ENCODE assay signal across 7 cellular contexts in the genomic region with DNA sequence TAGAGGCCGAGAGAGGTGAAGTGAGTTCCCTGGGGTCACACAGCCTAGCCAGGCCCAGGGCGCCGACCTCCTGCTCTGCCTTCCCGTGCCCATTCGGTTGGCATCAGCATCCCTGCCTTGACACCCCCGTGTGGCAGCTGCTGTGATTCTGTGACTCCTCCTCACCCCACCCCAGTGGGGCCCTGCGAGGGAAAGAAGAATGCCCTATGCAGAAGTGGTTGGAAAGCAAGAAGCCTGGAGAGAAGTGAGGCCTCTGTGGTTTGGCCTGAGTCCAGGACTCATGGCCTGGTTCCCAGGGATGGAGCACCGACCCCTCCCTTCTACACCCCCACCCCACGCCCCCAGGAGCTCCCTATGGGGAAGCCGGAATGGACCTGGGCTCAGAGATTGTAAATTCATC.
A peak's percentile ranks its signal among the peaks of the same experiment; 100 is the strongest.
DNase-seq lines count a peak whose midpoint lies in the region; ATAC-seq and TF ChIP-seq lines count a peak whose summit lies in the region.

No MANE protein-coding gene starts in this region.

- peaks cover 2% of the 10 kb centered on the region for H3K27me3 Mint-ChIP-seq in dendritic cell treated with granulocyte-macrophage colony-stimulating factor and Interleukin-4, amounts not matched to agents 40 ng/mL and 50 ng/mL, for 4 days
- H3K27me3 Mint-ChIP-seq in osteocyte (ENCODE audit: unreplicated experiment): no peaks in the 10 kb centered on the region

- intact Hi-C loops in dendritic cell treated with granulocyte-macrophage colony-stimulating factor and Interleukin-4, amounts not matched to agents 40 ng/mL and 50 ng/mL, for 4 days (cut with micrococcal nuclease): loop anchor here (5.0 kb wide), 1 partner anchor 35 kb away; no protein-coding TSS in a partner anchor

- H3K79me2 ChIP-seq in GM23248 (ENCODE audit: insufficient read depth): peaks cover 100% of the 10 kb centered on the region

- in situ Hi-C loops in GM23248 (cut with MboI): no loop called here

- 40 to 54% methylated on average over 9 to 10 of the region's 10 CpGs for WGBS in GM23248 (ENCODE audit: low coverage in 1 of 2, low lambda C conversion rate in 2 of 2, missing lambda C conversion rate in 2 of 2), 2 experiments

- peaks cover 5% of the 10 kb centered on the region; the same call in 1 of the 2 replicates for H3F3A ChIP-seq in GM23248 (ENCODE audit: insufficient read depth)

- no peak overlapping the region for H2AFZ ChIP-seq in GM23248

- peaks cover 7% of the 10 kb centered on the region; the same call in 1 of the 2 replicates for H4K20me1 ChIP-seq in GM23248 (ENCODE audit: insufficient read depth)

- ATAC-seq in HG02870 (IDR thresholded peaks at IDR 0.05; ENCODE audit: unreplicated experiment): no peak

- peak; percentile 62 for DNase-seq in GM23248
- peak; percentile 66 to 73 for DNase-seq in NOMO-1 (lab: John Stamatoyannopoulos, UW; ENCODE audit: unreplicated experiment in 2 of 2)
- peak; percentile 90 for DNase-seq in osteocyte (ENCODE audit: extremely low spot score, unreplicated experiment)
- DNase-seq in NCI-H774 (lab: John Stamatoyannopoulos, UW): no peak
- DNase-seq in retina: no peak

- H3K9me2 ChIP-seq in GM23248 (ENCODE audit: insufficient read depth): no peaks in the 10 kb centered on the region

- no peaks in the 10 kb centered on the region for H3K9me3 Mint-ChIP-seq in dendritic cell treated with granulocyte-macrophage colony-stimulating factor and Interleukin-4, amounts not matched to agents 40 ng/mL and 50 ng/mL, for 4 days
- no peaks in the 10 kb centered on the region for H3K9me3 Mint-ChIP-seq in osteocyte (ENCODE audit: unreplicated experiment)

- peaks cover 91% of the 10 kb centered on the region for H3K4me1 Mint-ChIP-seq in dendritic cell treated with granulocyte-macrophage colony-stimulating factor and Interleukin-4, amounts not matched to agents 40 ng/mL and 50 ng/mL, for 4 days (ENCODE audit: low read depth)
- peaks cover 95% of the 10 kb centered on the region for H3K4me1 Mint-ChIP-seq in osteocyte (ENCODE audit: unreplicated experiment)

- peaks cover 39% of the 10 kb centered on the region for H3K4me1 ChIP-seq in GM23248 (ENCODE audit: insufficient read depth)

- peak overlapping the region; percentile 87 for H3K27ac Mint-ChIP-seq in dendritic cell treated with granulocyte-macrophage colony-stimulating factor and Interleukin-4, amounts not matched to agents 40 ng/mL and 50 ng/mL, for 4 days
- peak overlapping the region; percentile 63 for H3K27ac Mint-ChIP-seq in osteocyte (ENCODE audit: unreplicated experiment)

- no peak overlapping the region for H3K4me2 ChIP-seq in GM23248 (ENCODE audit: unreplicated experiment)

- H3K9me3 ChIP-seq in GM23248 (ENCODE audit: low read depth): no peaks in the 10 kb centered on the region

- H3K4me3 ChIP-seq in GM23248: no peak overlapping the region

- no peak overlapping the region for H3K27ac ChIP-seq in GM23248

- peak overlapping the region; percentile 20 for H3K4me3 Mint-ChIP-seq in dendritic cell treated with granulocyte-macrophage colony-stimulating factor and Interleukin-4, amounts not matched to agents 40 ng/mL and 50 ng/mL, for 4 days
- peak overlapping the region; percentile 32 for H3K4me3 Mint-ChIP-seq in osteocyte (ENCODE audit: unreplicated experiment)

- peaks cover 57% of the 10 kb centered on the region for H3K36me3 Mint-ChIP-seq in dendritic cell treated with granulocyte-macrophage colony-stimulating factor and Interleukin-4, amounts not matched to agents 40 ng/mL and 50 ng/mL, for 4 days (ENCODE audit: low read depth)
- peaks cover 3% of the 10 kb centered on the region for H3K36me3 Mint-ChIP-seq in osteocyte (ENCODE audit: unreplicated experiment)

- no peaks in the 10 kb centered on the region for H3K27me3 ChIP-seq in GM23248 (replicated peaks; ENCODE audit: insufficient read depth)

- no peaks in the 10 kb centered on the region for H3K36me3 ChIP-seq in GM23248 (ENCODE audit: low read depth)

- TF ChIP-seq CTCF in osteocyte (IDR thresholded peaks at IDR 0.05): peak; percentile 30

- peak overlapping the region; percentile 23; the same call in 1 of the 2 replicates for H3K9ac ChIP-seq in GM23248

Comparison
In these comparisons a context has a peak if more than half of its experiments do, and no peak if none do; other contexts are left out.
1. DNase-seq: peak in GM23248 (single experiment), NOMO-1 (2 of 2) and osteocyte (single experiment); none in NCI-H774 (single experiment) and retina (single experiment).